Comparison of ENCODE assay signal across 24 cellular contexts in the genomic region with DNA sequence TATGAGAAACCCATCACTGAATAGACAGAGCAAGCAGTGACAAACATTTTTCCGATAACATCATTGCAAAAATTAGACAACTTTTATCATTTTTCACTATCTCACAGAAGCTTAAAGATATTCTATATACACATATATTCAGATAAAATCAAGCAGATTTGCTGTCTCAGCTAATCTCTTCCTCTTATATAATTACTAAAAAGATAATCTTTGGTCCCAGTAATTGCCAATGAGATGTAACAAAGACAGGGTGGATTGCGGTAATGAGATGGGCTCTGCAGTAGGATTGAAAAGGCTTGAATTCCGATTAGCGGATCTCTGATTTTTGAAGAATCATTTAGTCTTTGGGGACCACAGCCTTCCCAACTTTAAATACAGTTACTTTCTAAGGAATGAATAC.
DNase-seq lines count a peak whose midpoint lies in the region; ATAC-seq, FAIRE-seq and TF ChIP-seq lines count a peak whose summit lies in the region.
"Had no signal": no experiment of that assay in that cellular context is flagged by ENCODE, and none has a peak within 500 bp of the region (broad histone marks: within the 10 kb centered on the region; RNA-seq: fewer than 3 reads in every experiment).

No MANE protein-coding gene starts in this region.

- H2AFZ ChIP-seq in HepG2 (ENCODE audit: low read length) = no peak overlapping the region

- no peak overlapping the region for H3K27ac ChIP-seq in HepG2 (ENCODE audit: extremely low read length, insufficient read depth, low read length)
- no peak overlapping the region for H3K27ac ChIP-seq in right lobe of liver
- H3K27ac ChIP-seq: 22Rv1, BLaER1 had no signal

- TF ChIP-seq CTCF in HepG2 (CRISPR knock-in tag; IDR thresholded peaks at IDR 0.05) = no peak
- TF ChIP-seq CTCF in right lobe of liver (IDR thresholded peaks at IDR 0.05) = no peak
- no peak for TF ChIP-seq CTCF in D721Med (IDR thresholded peaks at IDR 0.05; ENCODE audit: insufficient read depth, missing control alignments)

- H3K4me3 ChIP-seq in HepG2 (replicated peaks in 1 of 3; ENCODE audit: insufficient read depth in 1 of 3, low read depth in 2 of 3, low read length in 3 of 3) (no peak overlapping the region), right lobe of liver (no peak overlapping the region)
- H3K4me3 ChIP-seq: BLaER1, GM12878 had no signal

- TF ChIP-seq POLR2A in HepG2 (IDR thresholded peaks at IDR 0.05; ENCODE audit: insufficient read depth in 1 of 2, low read depth in 2 of 2, low read length in 2 of 2) (no peak), right lobe of liver (IDR thresholded peaks at IDR 0.05) (no peak)

- WGBS in HepG2 (ENCODE audit: low lambda C conversion rate) = 79% methylated on average over 4 of the region's 4 CpGs
- 95% methylated on average over 4 of the region's 4 CpGs for WGBS in right lobe of liver (ENCODE audit: insufficient coverage, low coverage, low lambda C conversion rate, missing lambda C conversion rate)

- ATAC-seq in HepG2 (no peak), right lobe of liver (no peak), GM21447 (IDR thresholded peaks at IDR 0.05; ENCODE audit: unreplicated experiment) (no peak), HG03039 (IDR thresholded peaks at IDR 0.05; ENCODE audit: unreplicated experiment) (no peak)
- ATAC-seq: GM12878 had no signal

- H3K9me3 ChIP-seq in HepG2 (ENCODE audit: low read length) = no peaks in the 10 kb centered on the region
- no peaks in the 10 kb centered on the region for H3K9me3 ChIP-seq in right lobe of liver
- H3K9me3 ChIP-seq: BE2C, BLaER1 had no signal

- TF ChIP-seq EP300 in HepG2 (IDR thresholded peaks at IDR 0.05; ENCODE audit: low read depth in 2 of 2, low read length in 2 of 2) (no peak), HepG2 (CRISPR knock-in tag; IDR thresholded peaks at IDR 0.05; ENCODE audit: borderline replicate concordance) (no peak)

- no peaks in the 10 kb centered on the region for H4K20me1 ChIP-seq in HepG2 (ENCODE audit: insufficient read depth, low read length)
- H4K20me1 ChIP-seq: BLaER1 had no signal

- POLR2A ChIA-PET in HepG2 (lab: Yijun Ruan, JAX) = no interaction called here

- intact Hi-C loops in HepG2 (cut with micrococcal nuclease; ENCODE audit: unreplicated experiment) = no loop called here
- intact Hi-C loops in right lobe of liver (cut with DNase I) = no loop called here

- H3K4me1 ChIP-seq in HepG2 (ENCODE audit: insufficient read depth, low read length) (no peaks in the 10 kb centered on the region), right lobe of liver (no peaks in the 10 kb centered on the region)
- H3K4me1 ChIP-seq: BE2C, BLaER1 had no signal

- H3K36me3 ChIP-seq in HepG2 (replicated peaks in 1 of 2; ENCODE audit: control insufficient read depth in 1 of 2, insufficient read depth in 2 of 2, low read length in 2 of 2) (no peaks in the 10 kb centered on the region), right lobe of liver (no peaks in the 10 kb centered on the region)
- H3K36me3 ChIP-seq: BE2C, BLaER1 had no signal

- CTCF ChIA-PET in HepG2 (lab: Yijun Ruan, JAX; ENCODE audit: low intra/inter-chr PET ratio, low total read pairs) = no interaction called here

- no peaks in the 10 kb centered on the region for H3K79me2 ChIP-seq in HepG2 (ENCODE audit: insufficient read depth, low read length)

- H3K9ac ChIP-seq in HepG2 (ENCODE audit: insufficient read depth, low read depth, low read length) = no peak overlapping the region
- H3K9ac ChIP-seq: BLaER1 had no signal

- no peak overlapping the region for H3K4me2 ChIP-seq in HepG2 (ENCODE audit: low read depth, low read length)
- H3K4me2 ChIP-seq: BLaER1 had no signal

- FAIRE-seq in HepG2 (lab: Jason Lieb, UNC) (no peak), D721Med (lab: Jason Lieb, UNC) (peak; percentile 96)
- FAIRE-seq: GM12878, GM12892, GM18507 had no signal

- BruUV-seq in HepG2 (replicated peaks; lab: Mats Ljungman, UMichigan) = no TSS peak

- in situ Hi-C loops in HepG2 (cut with HindIII; ENCODE audit: extremely low pct_ligation_motif_present, low pct_unique_long_range_greater_than_20kb) = no loop called here

- H3K27me3 ChIP-seq in HepG2 (ENCODE audit: control insufficient read depth in 1 of 2, insufficient read depth in 2 of 2, low read length in 2 of 2) (no peaks in the 10 kb centered on the region), right lobe of liver (no peaks in the 10 kb centered on the region)
- H3K27me3 ChIP-seq: BE2C, BLaER1 had no signal

- no peak for DNase-seq in HepG2 (ENCODE audit: low spot score)
- DNase-seq in right lobe of liver = no peak
- peak; percentile 41 for DNase-seq in D721Med (ENCODE audit: insufficient read length, low spot score)
- DNase-seq: ACHN; BE2C; C1 segment of cervical spinal cord; CD4-positive, alpha-beta memory T cell; CD4-positive, CD25-positive, alpha-beta regulatory T cell; CD8-positive, alpha-beta memory T cell; COR-L47; DMS 273 treated with DMSO at 0.1 percent for 48 hours; DMS153; DMS53; DMS79; DND-41; EL; GDM1 had no signal

- TF ChIP-seq RAD21 in HepG2 (CRISPR knock-in tag; IDR thresholded peaks at IDR 0.05) = no peak

TF ChIP-seq in HepG2, 621 proteins besides CTCF, POLR2A, EP300 and RAD21:
- TF ChIP-seq ZNF543 (CRISPR knock-in tag; IDR thresholded peaks at IDR 0.05) = no peak
- no peak for TF ChIP-seq THYN1 (CRISPR knock-in tag; IDR thresholded peaks at IDR 0.05; ENCODE audit: borderline replicate concordance, low read depth)
- peak; percentile 40 to 77 for TF ChIP-seq MAFK (conservative IDR thresholded peaks at IDR 0.05 in 1 of 2, IDR thresholded peaks at IDR 0.05 in 1 of 2; ENCODE audit: low read length in 2 of 2)
- TF ChIP-seq THRA (CRISPR knock-in tag; IDR thresholded peaks at IDR 0.05; ENCODE audit: borderline replicate concordance) = no peak
- peak; percentile 64; the same call in 1 of the 2 replicates for TF ChIP-seq MAFF (IDR thresholded peaks at IDR 0.05; ENCODE audit: low read depth, low read length)
